Comparison of ENCODE assay signal across 13 cellular contexts in the genomic region with DNA sequence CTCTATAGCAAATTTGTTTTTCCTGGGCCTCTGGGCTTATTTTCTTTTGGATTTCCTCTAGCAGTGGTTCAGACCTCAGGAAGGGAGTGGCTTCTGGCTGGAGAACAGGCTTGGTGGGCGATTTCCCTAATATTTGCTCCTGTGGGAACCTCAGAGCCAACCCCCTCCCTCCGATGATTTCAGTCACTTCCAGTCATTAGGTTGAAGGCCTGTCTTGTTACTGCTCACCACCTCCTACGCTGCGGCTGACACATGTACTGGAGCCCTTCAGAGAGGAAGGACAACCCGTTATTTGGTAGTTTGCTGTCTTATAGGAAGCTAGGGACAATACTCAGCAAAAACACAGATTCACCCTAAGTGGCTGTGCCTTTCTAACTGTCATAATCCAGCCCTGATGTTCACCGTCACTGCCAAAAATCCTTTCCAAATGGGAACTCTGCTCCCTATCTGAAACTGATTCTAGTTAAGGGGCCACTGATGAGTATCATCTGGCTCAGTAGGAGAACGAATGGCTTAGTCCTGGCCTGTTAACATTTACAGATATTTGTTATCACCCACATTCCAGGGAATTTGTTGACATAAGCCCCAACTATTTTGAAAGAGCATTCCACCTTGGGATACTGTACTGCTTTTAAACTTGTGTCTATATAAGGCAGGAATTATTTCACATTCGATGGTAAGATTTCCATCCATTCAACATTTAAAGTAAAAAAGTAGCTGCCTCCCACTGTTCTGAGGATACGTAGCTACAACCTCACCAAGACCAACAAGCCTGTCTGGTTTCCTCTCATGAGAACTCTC. TPM values are rescaled to one million over a fixed set of nuclear protein-coding genes. Genes with fewer than 3 reads are reported as not detected.
A peak's percentile ranks its signal among the peaks of the same experiment; 100 is the strongest.
DNase-seq lines count a peak whose midpoint lies in the region; ATAC-seq and TF ChIP-seq lines count a peak whose summit lies in the region.
"Had no signal": no experiment of that assay in that cellular context is flagged by ENCODE, and none has a peak within 500 bp of the region (broad histone marks: within the 10 kb centered on the region; RNA-seq: fewer than 3 reads in every experiment).

No MANE protein-coding gene starts in this region.

- no peaks in the 10 kb centered on the region for H3K27me3 ChIP-seq in endodermal cell (ENCODE audit: control insufficient read depth, insufficient read depth, low read length, poor library complexity, severe bottlenecking)
- no peaks in the 10 kb centered on the region for H3K27me3 ChIP-seq in lower lobe of right lung (ENCODE audit: low read depth)
- no peaks in the 10 kb centered on the region for H3K27me3 ChIP-seq in testis
- no peaks in the 10 kb centered on the region for H3K27me3 ChIP-seq in CD4-positive, alpha-beta memory T cell (ENCODE audit: insufficient read depth, low read length)

- H3K4me3 Mint-ChIP-seq in HFFc6, result peak overlapping the region; percentile 54
- no peak overlapping the region for H3K4me3 Mint-ChIP-seq in endodermal cell
- H3K4me3 Mint-ChIP-seq in CD4-positive, alpha-beta memory T cell, result no peak overlapping the region
- H3K4me3 Mint-ChIP-seq: activated B cell treated with CpG ODN at 0.5 μM for 24 hours had no signal

- CTCF ChIA-PET in CD4-positive, alpha-beta memory T cell (lab: Charles Lee; ENCODE audit: partially characterized antibody), result no interaction called here

- DNase-seq in HFFc6 (peak; percentile 37), endodermal cell (no peak), lower lobe of right lung (peak; percentile 64), testis (peak; percentile 38), GM19240 (ENCODE audit: insufficient read length, low spot score) (no peak)
- no peak for DNase-seq in activated CD8-positive, alpha-beta memory T cell treated with anti-CD3 and anti-CD28 coated beads, Interleukin-2, amount 50 U/mL, for 48 hours
- no peak for DNase-seq in CD4-positive, alpha-beta memory T cell
- DNase-seq: activated B cell treated with CpG ODN at 0.5 μM for 24 hours; activated gamma-delta T cell treated with Interleukin-2 at 50 U/mL for 16 hours; kidney; NCI-H146; stimulated activated CD4-positive, alpha-beta T cell treated with anti-CD3 and anti-CD28 coated beads, Interleukin-12 subunit alpha, Interleukin-12 subunit beta, amount 100 ng/mL, for 4 hours had no signal

- H3K4me1 ChIP-seq in endodermal cell (ENCODE audit: control insufficient read depth, insufficient read depth, low read length), result peaks cover 3% of the 10 kb centered on the region
- peaks cover 17% of the 10 kb centered on the region for H3K4me1 ChIP-seq in lower lobe of right lung
- H3K4me1 ChIP-seq in testis, result peaks cover 6% of the 10 kb centered on the region
- H3K4me1 ChIP-seq in CD4-positive, alpha-beta memory T cell (ENCODE audit: insufficient read depth, low read length), result no peaks in the 10 kb centered on the region

- H3K27me3 Mint-ChIP-seq in HFFc6 (ENCODE audit: insufficient read depth), result peaks cover 5% of the 10 kb centered on the region
- no peaks in the 10 kb centered on the region for H3K27me3 Mint-ChIP-seq in endodermal cell (ENCODE audit: insufficient read depth)
- H3K27me3 Mint-ChIP-seq in CD4-positive, alpha-beta memory T cell, result no peaks in the 10 kb centered on the region

- POLR2A ChIA-PET in CD4-positive, alpha-beta memory T cell (lab: Charles Lee; ENCODE audit: partially characterized antibody), result no interaction called here

- H3K27ac ChIP-seq in endodermal cell (ENCODE audit: low read depth, low read length), result no peak overlapping the region
- no peak overlapping the region for H3K27ac ChIP-seq in lower lobe of right lung
- H3K27ac ChIP-seq in testis, result no peak overlapping the region
- no peak overlapping the region for H3K27ac ChIP-seq in CD4-positive, alpha-beta memory T cell (ENCODE audit: low read depth, low read length)

- H3K9ac ChIP-seq in endodermal cell (ENCODE audit: extremely low read depth, low read length, poor library complexity, severe bottlenecking), result no peak overlapping the region

- H3K9me3 ChIP-seq in endodermal cell (ENCODE audit: control insufficient read depth, low read length), result no peaks in the 10 kb centered on the region
- no peaks in the 10 kb centered on the region for H3K9me3 ChIP-seq in lower lobe of right lung
- H3K9me3 ChIP-seq in testis, result no peaks in the 10 kb centered on the region
- no peaks in the 10 kb centered on the region for H3K9me3 ChIP-seq in CD4-positive, alpha-beta memory T cell (ENCODE audit: control insufficient read depth in 1 of 2, low read length in 2 of 2)

- TF ChIP-seq POLR2A in testis (IDR thresholded peaks at IDR 0.05), result no peak

- intact Hi-C loops in lower lobe of right lung (cut with DNase I) (no loop called here), testis (cut with DNase I; ENCODE audit: low total_unique reads) (no loop called here)
- intact Hi-C loops in CD4-positive, alpha-beta memory T cell (cut with micrococcal nuclease), result no loop called here

- peak overlapping the region; percentile 84 for H3K27ac Mint-ChIP-seq in HFFc6
- H3K27ac Mint-ChIP-seq in endodermal cell, result peak overlapping the region; percentile 75
- H3K27ac Mint-ChIP-seq in CD4-positive, alpha-beta memory T cell, result no peak overlapping the region
- H3K27ac Mint-ChIP-seq: activated B cell treated with CpG ODN at 0.5 μM for 24 hours had no signal

- H3K9me3 Mint-ChIP-seq in HFFc6, result no peaks in the 10 kb centered on the region
- H3K9me3 Mint-ChIP-seq in endodermal cell, result peaks cover 2% of the 10 kb centered on the region
- peaks cover 0 to 1% (median 0%) of the 10 kb centered on the region in 8 donors for H3K9me3 Mint-ChIP-seq in CD4-positive, alpha-beta memory T cell
- H3K9me3 Mint-ChIP-seq: activated B cell treated with CpG ODN at 0.5 μM for 24 hours had no signal

- no peaks in the 10 kb centered on the region for H3K36me3 ChIP-seq in endodermal cell (ENCODE audit: control insufficient read depth, insufficient read depth, low read length)
- no peaks in the 10 kb centered on the region for H3K36me3 ChIP-seq in lower lobe of right lung
- H3K36me3 ChIP-seq in testis (ENCODE audit: low read depth, missing control alignments), result no peaks in the 10 kb centered on the region
- no peaks in the 10 kb centered on the region for H3K36me3 ChIP-seq in CD4-positive, alpha-beta memory T cell (ENCODE audit: insufficient read depth, low read length)

- peaks cover 30% of the 10 kb centered on the region for H3K4me1 Mint-ChIP-seq in HFFc6 (ENCODE audit: low read depth)
- H3K4me1 Mint-ChIP-seq in endodermal cell, result peaks cover 16% of the 10 kb centered on the region
- H3K4me1 Mint-ChIP-seq in CD4-positive, alpha-beta memory T cell, result peaks cover 0 to 2% (median 0%) of the 10 kb centered on the region in 4 donors
- H3K4me1 Mint-ChIP-seq: activated B cell treated with CpG ODN at 0.5 μM for 24 hours had no signal

- TF ChIP-seq CTCF in HFFc6 (IDR thresholded peaks at IDR 0.05), result no peak
- TF ChIP-seq CTCF in endodermal cell (conservative IDR thresholded peaks at IDR 0.05), result no peak
- TF ChIP-seq CTCF in lower lobe of right lung (IDR thresholded peaks at IDR 0.05), result no peak
- no peak for TF ChIP-seq CTCF in testis (IDR thresholded peaks at IDR 0.05)

- ATAC-seq in lower lobe of right lung (peak; percentile 53 to 85), HG03521 (IDR thresholded peaks at IDR 0.05; ENCODE audit: unreplicated experiment) (no peak)

- 82 to 92% methylated on average over 4 to 9 of the region's 9 CpGs for WGBS in endodermal cell (ENCODE audit: insufficient coverage in 1 of 2, insufficient read length in 1 of 2), 2 experiments
- WGBS in testis, 2 donors, result 38 to 51% methylated on average over 9 of the region's 9 CpGs

- H3K4me3 ChIP-seq in endodermal cell (ENCODE audit: low read length), result no peak overlapping the region
- H3K4me3 ChIP-seq in lower lobe of right lung, result no peak overlapping the region
- no peak overlapping the region for H3K4me3 ChIP-seq in testis
- H3K4me3 ChIP-seq in CD4-positive, alpha-beta memory T cell (ENCODE audit: low read length in 2 of 2), result no peak overlapping the region

- H3K36me3 Mint-ChIP-seq in HFFc6 (ENCODE audit: low read depth) (no peaks in the 10 kb centered on the region), endodermal cell (ENCODE audit: low read depth) (no peaks in the 10 kb centered on the region)
- no peaks in the 10 kb centered on the region for H3K36me3 Mint-ChIP-seq in CD4-positive, alpha-beta memory T cell

RNA-seq across cellular contexts. Expression of a gene that starts 29.3 kb away (rescaled TPM):
- total RNA-seq in HFFc6 (2021; fragmentation: NEBNext Ultra II Directional; extraction: Animal tissue kit (Norgen Biotek cat#: 25700)), result 10 to 100 TPM; 32.5 to 35.7 (median 33.0) TPM
- total RNA-seq in endodermal cell (10 to 100 TPM; 26.5 to 43.4 TPM), lower lobe of right lung (53.7 TPM), testis (10 to 100 TPM; 14.3 to 16.2 TPM)
- polyA plus RNA-seq in endodermal cell (2013, experiment 1 of 2), result 7.7 TPM
- polyA plus RNA-seq in endodermal cell (2013, experiment 2 of 2), result 6.6 TPM
- polyA plus RNA-seq in testis (ENCODE audit: insufficient read depth, low read depth, low replicate concordance), result 15.8 TPM
- total RNA-seq in CD4-positive, alpha-beta memory T cell, result 100 to 1,000 TPM; 161 to 165 TPM
- polyA plus RNA-seq in CD4-positive, alpha-beta memory T cell, result 10 to 100 TPM; 34.1 to 67.1 TPM

Comparison
In these comparisons a context has a peak if more than half of its experiments do, and no peak if none do; other contexts are left out.
1. DNase-seq: peak in HFFc6 (single experiment), lower lobe of right lung (single experiment) and testis (single experiment); none in endodermal cell (single experiment), activated CD8-positive, alpha-beta memory T cell treated with anti-CD3 and anti-CD28 coated beads, Interleukin-2, amount 50 U/mL, for 48 hours (single experiment), CD4-positive, alpha-beta memory T cell (0 of 5) and GM19240 (single experiment).
2. H3K27ac Mint-ChIP-seq: peak in HFFc6 (single experiment) and endodermal cell (single experiment); none in CD4-positive, alpha-beta memory T cell (0 of 7).